Comparison of ENCODE assay signal across 22 cellular contexts in the genomic region with DNA sequence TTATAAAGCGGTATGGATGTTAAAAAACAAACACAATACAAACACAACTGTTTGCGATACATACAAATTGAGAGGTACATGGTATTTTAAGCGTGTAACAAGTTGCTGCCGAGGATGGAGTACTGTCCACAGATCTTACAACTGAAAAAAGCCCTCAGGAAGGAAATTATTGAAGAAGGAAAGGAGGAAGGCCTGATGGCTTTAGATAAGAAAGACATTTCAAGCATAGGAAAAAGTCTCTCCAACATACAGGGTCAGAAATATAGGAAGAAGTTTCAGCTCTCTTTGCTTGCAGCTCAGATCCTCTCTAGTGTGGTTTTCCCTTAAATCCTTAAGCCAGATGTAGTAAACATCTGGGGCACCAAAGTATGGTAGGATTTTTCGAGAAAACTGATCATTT. TPM values are rescaled to one million over a fixed set of nuclear protein-coding genes. Genes with fewer than 3 reads are reported as not detected.
"Had no signal": no experiment of that assay in that cellular context is flagged by ENCODE, and none has a peak within 500 bp of the region (broad histone marks: within the 10 kb centered on the region; RNA-seq: fewer than 3 reads in every experiment).

No MANE protein-coding gene starts in this region.

- DNase-seq: activated CD4-positive, alpha-beta memory T cell treated with anti-CD3 and anti-CD28 coated beads, Interleukin-2, amount 10 ng/mL, durations not matched to agents 7 days and 5 days; activated naive CD4-positive, alpha-beta T cell treated with anti-CD3 and anti-CD28 coated beads, Interleukin-2, amount 10 ng/mL, durations not matched to agents 7 days and 5 days; amygdala; cerebellar nuclear complex; left colon; mucosa of descending colon; nephron progenitor cell; psoas muscle; right lobe of liver; spleen; stimulated activated CD4-positive, alpha-beta T cell treated with anti-CD3 and anti-CD28 coated beads, Interleukin-2, amount 100 ng/mL, for 24 hours; stimulated activated naive CD4-positive, alpha-beta T cell; substantia nigra; T-helper 1 cell; trophoblast cell had no signal

- ATAC-seq: left colon, mucosa of descending colon, psoas muscle, right lobe of liver had no signal

- H3K27ac Mint-ChIP-seq: activated T-helper 2 cell treated with anti-CD3 and anti-CD28 coated beads, Interferon-gamma antibody, Interleukin-2, Interleukin-4, amounts not matched to agents 10 μg/mL and 5 μg/mL and 100 μg/mL, durations not matched to agents 14 hours and 24 hours and 36 hours; brain; dendritic cell treated with granulocyte-macrophage colony-stimulating factor and Interleukin-4, amounts not matched to agents 40 ng/mL and 50 ng/mL, for 4 days; nephron progenitor cell had no signal

- H3K4me3 ChIP-seq: esophagus muscularis mucosa, mucosa of descending colon, psoas muscle, right lobe of liver, SJSA1, spleen had no signal

- H3K27me3 Mint-ChIP-seq: activated CD4-positive, alpha-beta memory T cell treated with anti-CD3 and anti-CD28 coated beads, Interleukin-2, amount 10 ng/mL, durations not matched to agents 7 days and 5 days; activated naive CD4-positive, alpha-beta T cell treated with anti-CD3 and anti-CD28 coated beads, Interleukin-2, amount 10 ng/mL, durations not matched to agents 7 days and 5 days; dendritic cell treated with granulocyte-macrophage colony-stimulating factor and Interleukin-4, amounts not matched to agents 40 ng/mL and 50 ng/mL, for 4 days had no signal

- H3K9me3 Mint-ChIP-seq: activated CD4-positive, alpha-beta memory T cell treated with anti-CD3 and anti-CD28 coated beads, Interleukin-2, amount 10 ng/mL, durations not matched to agents 7 days and 5 days; activated naive CD4-positive, alpha-beta T cell treated with anti-CD3 and anti-CD28 coated beads, Interleukin-2, amount 10 ng/mL, durations not matched to agents 7 days and 5 days; activated T-helper 2 cell treated with anti-CD3 and anti-CD28 coated beads, Interferon-gamma antibody, Interleukin-2, Interleukin-4, amounts not matched to agents 10 μg/mL and 5 μg/mL and 100 μg/mL, durations not matched to agents 14 hours and 24 hours and 36 hours; brain; dendritic cell treated with granulocyte-macrophage colony-stimulating factor and Interleukin-4, amounts not matched to agents 40 ng/mL and 50 ng/mL, for 4 days; nephron progenitor cell had no signal

- H3K9me3 ChIP-seq: esophagus muscularis mucosa, mucosa of descending colon, psoas muscle, right lobe of liver, SJSA1, spleen had no signal

- H3K4me3 Mint-ChIP-seq: activated CD4-positive, alpha-beta memory T cell treated with anti-CD3 and anti-CD28 coated beads, Interleukin-2, amount 10 ng/mL, durations not matched to agents 7 days and 5 days; activated naive CD4-positive, alpha-beta T cell treated with anti-CD3 and anti-CD28 coated beads, Interleukin-2, amount 10 ng/mL, durations not matched to agents 7 days and 5 days; brain; dendritic cell treated with granulocyte-macrophage colony-stimulating factor and Interleukin-4, amounts not matched to agents 40 ng/mL and 50 ng/mL, for 4 days; nephron progenitor cell had no signal

- H3K27me3 ChIP-seq: esophagus muscularis mucosa, right lobe of liver, SJSA1, spleen had no signal

- H3K4me1 ChIP-seq: psoas muscle, right lobe of liver, SJSA1 had no signal

- H3K4me1 Mint-ChIP-seq: brain had no signal

RNA-seq across cellular contexts. Expression of a gene that starts 42.8 kb away (rescaled TPM):
- total RNA-seq: activated CD4-positive, alpha-beta memory T cell treated with anti-CD3 and anti-CD28 coated beads, Interleukin-2, amount 10 ng/mL, durations not matched to agents 7 days and 5 days; fibroblast of villous mesenchyme; lung microvascular endothelial cell; SJSA1 had no signal
